ENCODE assay signal across 8 cellular contexts in genomic region chr1:51989582-51990477, GRCh38. TPM values are rescaled to one million over a fixed set of nuclear protein-coding genes. Genes with fewer than 3 reads are reported as not detected.
A peak's percentile ranks its signal among the peaks of the same experiment; 100 is the strongest.
DNase-seq lines count a peak whose midpoint lies in the region; ATAC-seq and TF ChIP-seq lines count a peak whose summit lies in the region.

No MANE protein-coding gene starts in this region.

- ATAC-seq in left lung (no peak), GM19035 (IDR thresholded peaks at IDR 0.05; ENCODE audit: unreplicated experiment) (no peak), GM18498 (IDR thresholded peaks at IDR 0.05; ENCODE audit: unreplicated experiment) (no peak)

- peaks cover 27% of the 10 kb centered on the region for H3K4me1 Mint-ChIP-seq in activated naive CD4-positive, alpha-beta T cell treated with anti-CD3 and anti-CD28 coated beads, Interleukin-2, amount 50 U/mL, for 24 hours
- H3K4me1 Mint-ChIP-seq in type B pancreatic cell (ENCODE audit: unreplicated experiment) = peaks cover 6% of the 10 kb centered on the region

- H3K27me3 ChIP-seq in adipocyte (replicated peaks; ENCODE audit: control insufficient read depth, insufficient read depth, low read length) = peaks cover 20% of the 10 kb centered on the region
- peaks cover 36 to 72% of the 10 kb centered on the region in 2 donors for H3K27me3 ChIP-seq in left lung

- peak overlapping the region; percentile 62 for H3K4me3 Mint-ChIP-seq in activated naive CD4-positive, alpha-beta T cell treated with anti-CD3 and anti-CD28 coated beads, Interleukin-2, amount 50 U/mL, for 24 hours
- H3K4me3 Mint-ChIP-seq in type B pancreatic cell = peak overlapping the region; percentile 80

- no peaks in the 10 kb centered on the region for H3K36me3 Mint-ChIP-seq in activated naive CD4-positive, alpha-beta T cell treated with anti-CD3 and anti-CD28 coated beads, Interleukin-2, amount 50 U/mL, for 24 hours
- H3K36me3 Mint-ChIP-seq in type B pancreatic cell = peaks cover 5% of the 10 kb centered on the region

- no peaks in the 10 kb centered on the region for H3K9me3 ChIP-seq in adipocyte (ENCODE audit: control insufficient read depth, low read length)
- H3K9me3 ChIP-seq in left lung = no peaks in the 10 kb centered on the region

- no peaks in the 10 kb centered on the region for H3K9me3 Mint-ChIP-seq in activated naive CD4-positive, alpha-beta T cell treated with anti-CD3 and anti-CD28 coated beads, Interleukin-2, amount 50 U/mL, for 24 hours
- H3K9me3 Mint-ChIP-seq in type B pancreatic cell = peaks cover 4% of the 10 kb centered on the region

- H3K4me1 ChIP-seq in adipocyte (ENCODE audit: control insufficient read depth, insufficient read depth, low read length) (no peaks in the 10 kb centered on the region), left lung (no peaks in the 10 kb centered on the region)

- peaks cover 23% of the 10 kb centered on the region for H3K27me3 Mint-ChIP-seq in activated naive CD4-positive, alpha-beta T cell treated with anti-CD3 and anti-CD28 coated beads, Interleukin-2, amount 50 U/mL, for 24 hours
- H3K27me3 Mint-ChIP-seq in type B pancreatic cell = peaks cover 49% of the 10 kb centered on the region

- TF ChIP-seq CTCF in left lung (IDR thresholded peaks at IDR 0.05) (no peak), type B pancreatic cell (conservative IDR thresholded peaks at IDR 0.05) (no peak)

- no peak overlapping the region for H3K27ac Mint-ChIP-seq in activated naive CD4-positive, alpha-beta T cell treated with anti-CD3 and anti-CD28 coated beads, Interleukin-2, amount 50 U/mL, for 24 hours
- no peak overlapping the region for H3K27ac Mint-ChIP-seq in type B pancreatic cell

- H3K4me3 ChIP-seq in adipocyte (ENCODE audit: low read length) (peak overlapping the region; percentile 58), left lung (peak overlapping the region; percentile 22 to 36)

- H3K9ac ChIP-seq in adipocyte (ENCODE audit: low read length) = no peak overlapping the region

- no peak for DNase-seq in activated naive CD4-positive, alpha-beta T cell treated with Interleukin-2 at 50 U/mL for 16 hours
- DNase-seq in adipocyte (ENCODE audit: low read depth) = no peak
- no peak for DNase-seq in left lung
- no peak for DNase-seq in type B pancreatic cell (ENCODE audit: extremely low spot score, unreplicated experiment)
- DNase-seq in islet precursor cell = no peak

- no peak overlapping the region for H3K27ac ChIP-seq in left lung

- H3K36me3 ChIP-seq in adipocyte (ENCODE audit: control insufficient read depth, insufficient read depth, low read length, severe bottlenecking) (no peaks in the 10 kb centered on the region), left lung (no peaks in the 10 kb centered on the region)

- intact Hi-C loops in left lung (cut with DNase I) = no loop called here

RNA-seq across cellular contexts. Expression of gene RAB3B, which starts 0.7 kb away (rescaled TPM):
- total RNA-seq in left lung (under 1 TPM; 0.05 to 0.06 TPM), type B pancreatic cell (ENCODE audit: low replicate concordance) (16.9 and 19.2 TPM in 2 replicates)

RNA-seq across cellular contexts. Expression of gene KTI12, which starts 43.8 kb away (rescaled TPM):
- total RNA-seq in left lung = 1 to 10 TPM; 7.2 to 8.6 TPM
- 9.6 and 9.9 TPM in 2 replicates for total RNA-seq in type B pancreatic cell (ENCODE audit: low replicate concordance)

Comparison
In these comparisons a context has a peak if more than half of its experiments do, and no peak if none do; other contexts are left out.
1. RNA of gene RAB3B, which starts 0.7 kb away (total RNA-seq): 16.9 to 19.2 TPM in type B pancreatic cell; 0.05 to 0.06 TPM in left lung; every median in the first group is over 10 times any median in the second.